In the genomic region with DNA sequence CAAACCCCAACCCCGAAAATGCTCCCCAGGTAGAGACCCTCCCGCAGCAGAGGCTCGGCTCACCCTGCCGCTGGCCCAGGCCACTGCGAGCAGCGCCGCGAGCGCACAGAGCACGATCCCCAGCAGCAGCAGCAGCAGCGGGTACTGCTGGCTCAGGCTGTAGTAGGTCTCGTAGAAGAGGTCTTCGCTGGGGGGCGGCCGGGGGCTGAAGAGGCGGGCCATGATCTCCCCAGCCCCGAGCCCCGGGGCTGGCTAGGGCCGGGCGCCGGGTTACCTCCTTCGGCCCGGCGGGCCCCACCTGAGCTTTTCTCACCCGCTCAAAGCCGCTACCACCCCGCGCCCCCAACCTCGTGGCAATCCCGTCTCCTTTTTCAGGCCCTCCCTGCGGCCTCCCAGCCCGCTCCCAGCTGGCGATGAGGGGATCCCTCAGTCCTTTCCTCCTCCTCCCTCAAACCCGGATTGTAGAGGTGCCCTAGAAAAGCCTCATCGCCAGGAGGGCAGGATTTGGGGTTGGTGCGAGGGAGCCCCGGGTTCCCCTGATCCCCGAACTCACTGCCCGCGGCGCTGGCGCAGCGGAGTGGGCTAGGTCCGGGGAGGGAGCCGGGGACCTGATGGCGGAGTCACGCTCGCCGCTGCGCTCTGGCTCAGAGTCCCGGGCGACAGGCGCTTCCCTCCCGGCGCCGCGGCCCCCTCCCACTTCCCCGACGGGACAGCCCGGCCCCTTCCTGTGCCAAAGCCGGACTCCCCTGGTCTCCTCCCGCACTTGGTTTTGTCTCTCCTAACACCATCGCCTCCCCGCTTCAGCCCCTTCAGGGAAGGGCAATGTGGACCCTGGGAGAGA, we compare ENCODE assay signal across 9 cellular contexts. TPM values are rescaled to one million over a fixed set of nuclear protein-coding genes. Genes with fewer than 3 reads are reported as not detected.
DNase-seq lines count a peak whose midpoint lies in the region; ATAC-seq lines count a peak whose summit lies in the region.
"Had no signal": no experiment of that assay in that cellular context is flagged by ENCODE, and none has a peak within 500 bp of the region (broad histone marks: within the 10 kb centered on the region; RNA-seq: fewer than 3 reads in every experiment).

A gene (minus strand): TSS at position 641 of the 841 bp plus-strand sequence. CDS start 419 bp downstream, at position 222.

- peak within 1 kb of the TSS; percentile 34 to 81 (median 62) for H3K4me3 Mint-ChIP-seq in IgD-negative memory B cell
- H3K4me3 Mint-ChIP-seq in activated naive CD8-positive, alpha-beta T cell treated with anti-CD3 and anti-CD28 coated beads, Interleukin-2, amount 50 U/mL, for 24 hours, result peak within 1 kb of the TSS; percentile 62

- H3K4me3 ChIP-seq in iPS-11a (ENCODE audit: low read depth, low read length) (peak within 1 kb of the TSS; percentile 60), skeletal muscle tissue (ENCODE audit: low read length in 3 of 3) (peak within 1 kb of the TSS; percentile 56 to 67 (median 67))

- peak within 1 kb of the TSS; percentile 80 for H3K27ac ChIP-seq in skeletal muscle tissue (ENCODE audit: low read depth, low read length)

- peaks cover 29 to 41% (median 38%) of the 10 kb centered on the region in 3 donors for H3K4me1 ChIP-seq in skeletal muscle tissue (ENCODE audit: control insufficient read depth in 3 of 3, insufficient read depth in 3 of 3, low read length in 3 of 3)

- H3K9me3 ChIP-seq in skeletal muscle tissue (ENCODE audit: control insufficient read depth in 3 of 3, low read length in 3 of 3), result no peaks in the 10 kb centered on the region

- no peak for DNase-seq in activated naive CD8-positive, alpha-beta T cell treated with anti-CD3 and anti-CD28 coated beads, Interleukin-2, amount 50 U/mL, for 24 hours
- DNase-seq in NCI-H526 treated with DMSO at 0.1 percent for 48 hours (lab: John Stamatoyannopoulos, UW), result no peak

- H3K4me1 Mint-ChIP-seq in IgD-negative memory B cell, result peaks cover 8 to 27% (median 21%) of the 10 kb centered on the region in 3 donors
- H3K4me1 Mint-ChIP-seq in activated naive CD8-positive, alpha-beta T cell treated with anti-CD3 and anti-CD28 coated beads, Interleukin-2, amount 50 U/mL, for 24 hours, result peaks cover 54% of the 10 kb centered on the region

- peaks cover 28% of the 10 kb centered on the region for H3K27me3 Mint-ChIP-seq in IgD-negative memory B cell
- peaks cover 26% of the 10 kb centered on the region for H3K27me3 Mint-ChIP-seq in activated naive CD8-positive, alpha-beta T cell treated with anti-CD3 and anti-CD28 coated beads, Interleukin-2, amount 50 U/mL, for 24 hours

- peak within 1 kb of the TSS; percentile 57 to 74 (median 67) for H3K9ac ChIP-seq in skeletal muscle tissue (ENCODE audit: low read depth in 1 of 3, low read length in 3 of 3)

- H3K36me3 ChIP-seq in skeletal muscle tissue (ENCODE audit: control insufficient read depth in 3 of 3, insufficient read depth in 3 of 3, low read length in 3 of 3), result peaks cover 0 to 7% (median 4%) of the 10 kb centered on the region in 3 donors

- H3K27ac Mint-ChIP-seq in IgD-negative memory B cell, result peak within 1 kb of the TSS in 2 of 3 donors; percentile 39 to 53
- H3K27ac Mint-ChIP-seq in activated naive CD8-positive, alpha-beta T cell treated with anti-CD3 and anti-CD28 coated beads, Interleukin-2, amount 50 U/mL, for 24 hours, result no peak within 1 kb of the TSS

- H3K9me3 Mint-ChIP-seq in IgD-negative memory B cell, result no peaks in the 10 kb centered on the region
- no peaks in the 10 kb centered on the region for H3K9me3 Mint-ChIP-seq in activated naive CD8-positive, alpha-beta T cell treated with anti-CD3 and anti-CD28 coated beads, Interleukin-2, amount 50 U/mL, for 24 hours

- ATAC-seq in activated naive CD8-positive, alpha-beta T cell treated with anti-CD3 and anti-CD28 coated beads, Interleukin-2, amount 50 U/mL, for 24 hours, result no peak
- ATAC-seq in HG03521 (IDR thresholded peaks at IDR 0.05; ENCODE audit: unreplicated experiment), result no peak
- ATAC-seq in GM19395 (IDR thresholded peaks at IDR 0.05; ENCODE audit: unreplicated experiment), result no peak
- no peak for ATAC-seq in GM18909 (IDR thresholded peaks at IDR 0.05; ENCODE audit: poor library complexity, unreplicated experiment)

- peaks cover 55 to 86% (median 73%) of the 10 kb centered on the region in 3 donors for H3K27me3 ChIP-seq in skeletal muscle tissue (ENCODE audit: control insufficient read depth in 3 of 3, insufficient read depth in 3 of 3, low read length in 3 of 3)

- H3K36me3 Mint-ChIP-seq in IgD-negative memory B cell, result peaks cover 5% of the 10 kb centered on the region
- H3K36me3 Mint-ChIP-seq in activated naive CD8-positive, alpha-beta T cell treated with anti-CD3 and anti-CD28 coated beads, Interleukin-2, amount 50 U/mL, for 24 hours (ENCODE audit: low read depth), result peaks cover 7% of the 10 kb centered on the region

RNA-seq across cellular contexts. Expression of the gene that starts here (rescaled TPM):
- polyA plus RNA-seq in IgD-negative memory B cell, result 0.75 TPM
- 9.9 TPM for total RNA-seq in skeletal muscle tissue
- total RNA-seq: SK-MEL-5 had no signal
